In genomic region chr7:138170959-138171703, GRCh38 we compare ENCODE assay signal across 11 cellular contexts.
DNase-seq lines count a peak whose midpoint lies in the region; ATAC-seq and TF ChIP-seq lines count a peak whose summit lies in the region.
"Had no signal": no experiment of that assay in that cellular context is flagged by ENCODE, and none has a peak within 500 bp of the region (broad histone marks: within the 10 kb centered on the region; RNA-seq: fewer than 3 reads in every experiment).

No MANE protein-coding gene starts in this region.

- H3K4me1 Mint-ChIP-seq in glutamatergic neuron (ENCODE audit: low read depth, unreplicated experiment): peaks cover 21% of the 10 kb centered on the region

- H3K36me3 Mint-ChIP-seq in glutamatergic neuron (ENCODE audit: unreplicated experiment): no peaks in the 10 kb centered on the region

- no peaks in the 10 kb centered on the region for H3F3A ChIP-seq in PC-3 (ENCODE audit: low read length, unreplicated experiment)

- no peaks in the 10 kb centered on the region for H3K27me3 Mint-ChIP-seq in glutamatergic neuron (ENCODE audit: unreplicated experiment)

- H3K4me3 Mint-ChIP-seq in glutamatergic neuron (ENCODE audit: unreplicated experiment): no peak overlapping the region

- DNase-seq in glutamatergic neuron (no peak), PC-3 (no peak), NCI-H82 treated with DMSO at 0.1 percent for 48 hours (lab: John Stamatoyannopoulos, UW; ENCODE audit: unreplicated experiment) (no peak), Right ventricle myocardium inferior (ENCODE audit: missing footprints) (no peak), retina (no peak)
- DNase-seq: activated CD4-positive, alpha-beta T cell treated with anti-CD3 and anti-CD28 coated beads, Interleukin-2, amount 50 U/mL, for 1 hour; left ventricle myocardium inferior; NCI-H226 had no signal

- no peak overlapping the region for H3K4me2 ChIP-seq in PC-3 (ENCODE audit: low read length)

- no peak overlapping the region for H3K4me3 ChIP-seq in PC-3 (ENCODE audit: low read length)
- H3K4me3 ChIP-seq: left ventricle myocardium inferior had no signal

- peak overlapping the region; percentile 75 for H3K27ac Mint-ChIP-seq in glutamatergic neuron (ENCODE audit: unreplicated experiment)

- no peaks in the 10 kb centered on the region for H3K36me3 ChIP-seq in PC-3 (ENCODE audit: low read depth, low read length)
- H3K36me3 ChIP-seq: left ventricle myocardium inferior had no signal

- H4K20me1 ChIP-seq in PC-3 (ENCODE audit: low read length): no peaks in the 10 kb centered on the region

- POLR2A ChIA-PET in PC-3 (lab: Charles Lee; ENCODE audit: unreplicated experiment): no interaction called here

- TF ChIP-seq CTCF in glutamatergic neuron (IDR thresholded peaks at IDR 0.05; ENCODE audit: partially characterized antibody, unreplicated experiment): no peak
- TF ChIP-seq CTCF in PC-3 (conservative IDR thresholded peaks at IDR 0.05; ENCODE audit: low read depth, low read length): no peak

- ATAC-seq in GM18858 (IDR thresholded peaks at IDR 0.05; ENCODE audit: unreplicated experiment) (peak; percentile 98), GM21576 (IDR thresholded peaks at IDR 0.05; ENCODE audit: unreplicated experiment) (peak; percentile 97), HG03354 (IDR thresholded peaks at IDR 0.05; ENCODE audit: poor library complexity, severe bottlenecking, unreplicated experiment) (peak; percentile 99), PC-3 (no peak), Right ventricle myocardium inferior (no peak)

- no peaks in the 10 kb centered on the region for H3K27me3 ChIP-seq in PC-3 (ENCODE audit: low read length)

- no peak overlapping the region for H3K27ac ChIP-seq in PC-3 (ENCODE audit: low read length)
- H3K27ac ChIP-seq: left ventricle myocardium inferior had no signal

- no TSS peak for BruUV-seq in PC-3 (replicated peaks; lab: Mats Ljungman, UMichigan)

- H3K79me2 ChIP-seq in PC-3 (ENCODE audit: low read length): no peaks in the 10 kb centered on the region

- intact Hi-C loops in PC-3 (cut with micrococcal nuclease) (no loop called here), Right ventricle myocardium inferior (cut with DNase I) (no loop called here)

- H3K9me3 ChIP-seq in PC-3 (ENCODE audit: low read length): no peaks in the 10 kb centered on the region

- H3K4me1 ChIP-seq in PC-3 (ENCODE audit: insufficient read depth, low read length): no peaks in the 10 kb centered on the region
- H3K4me1 ChIP-seq: left ventricle myocardium inferior had no signal

- H3K9me3 Mint-ChIP-seq in glutamatergic neuron (ENCODE audit: unreplicated experiment): peaks cover 2% of the 10 kb centered on the region

- H3K9ac ChIP-seq in PC-3 (ENCODE audit: low read length): no peak overlapping the region

- H3K9me2 ChIP-seq in PC-3 (replicated peaks; ENCODE audit: low read length): no peaks in the 10 kb centered on the region

- no peak overlapping the region for H2AFZ ChIP-seq in PC-3 (ENCODE audit: low read length)

- CTCF ChIA-PET in PC-3 (lab: Charles Lee): no interaction called here

Comparison
In these comparisons a context has a peak if more than half of its experiments do, and no peak if none do; other contexts are left out.
1. ATAC-seq: peak in GM18858 (single experiment), GM21576 (single experiment) and HG03354 (single experiment); none in PC-3 (single experiment) and Right ventricle myocardium inferior (single experiment).